In genomic region chr7:106980358-106980685, GRCh38 we compare ENCODE assay signal across 1 cellular context.
TF ChIP-seq lines count a peak whose summit lies in the region.

No MANE protein-coding gene starts in this region.

TF ChIP-seq in GM23338, 12 proteins besides CTCF, POLR2A, EP300 and RAD21 (continued from another document):
- TF ChIP-seq ZNF462 (CRISPR knock-in tag; IDR thresholded peaks at IDR 0.05) (no peak), ZNF114 (CRISPR knock-in tag; IDR thresholded peaks at IDR 0.05) (no peak), REST (IDR thresholded peaks at IDR 0.05; ENCODE audit: unreplicated experiment) (no peak), ETS1 (IDR thresholded peaks at IDR 0.05) (no peak), NANOG (IDR thresholded peaks at IDR 0.05; ENCODE audit: borderline replicate concordance) (no peak), EZH2phosphoT487 (IDR thresholded peaks at IDR 0.05; ENCODE audit: unreplicated experiment) (no peak), STAT1 (IDR thresholded peaks at IDR 0.05; ENCODE audit: unreplicated experiment) (no peak), JUNB (IDR thresholded peaks at IDR 0.05; ENCODE audit: unreplicated experiment) (no peak), EZH2 (IDR thresholded peaks at IDR 0.05; ENCODE audit: low read depth, unreplicated experiment) (no peak), CREB1 (CRISPR knock-in tag; IDR thresholded peaks at IDR 0.05; ENCODE audit: low read depth) (no peak), POLR2AphosphoS5 (IDR thresholded peaks at IDR 0.05; ENCODE audit: low read depth) (no peak)
